8 cellular contexts compared by ENCODE assay signal in genomic region chr17:7841622-7842379, GRCh38.
DNase-seq lines count a peak whose midpoint lies in the region; ATAC-seq and TF ChIP-seq lines count a peak whose summit lies in the region.

No MANE protein-coding gene starts in this region.

- peak; percentile 5 for TF ChIP-seq CTCF in GM12873 (IDR thresholded peaks at IDR 0.05; ENCODE audit: insufficient read depth, low read depth, low read length, missing control alignments)

- peak; percentile 75 to 94 for DNase-seq in NCI-H446 (lab: John Stamatoyannopoulos, UW)
- DNase-seq in activated CD4-positive, alpha-beta T cell treated with anti-CD3 and anti-CD28 coated beads for 4 hours, result peak; percentile 97 to 99
- peak; percentile 97 for DNase-seq in left kidney (ENCODE audit: low read depth, low spot score)
- DNase-seq in stimulated activated CD4-positive, alpha-beta T cell treated with anti-CD3 and anti-CD28 coated beads, Interleukin-2, amount 100 ng/mL, for 24 hours, result peak; percentile 91 to 94

- ATAC-seq in HG03045 (IDR thresholded peaks at IDR 0.05; ENCODE audit: unreplicated experiment) (peak; percentile 9), GM21360 (IDR thresholded peaks at IDR 0.05; ENCODE audit: unreplicated experiment) (no peak)

- H3K27ac ChIP-seq in cingulate gyrus (ENCODE audit: low read depth, low read length), result peak overlapping the region; percentile 97
